In the genomic region with DNA sequence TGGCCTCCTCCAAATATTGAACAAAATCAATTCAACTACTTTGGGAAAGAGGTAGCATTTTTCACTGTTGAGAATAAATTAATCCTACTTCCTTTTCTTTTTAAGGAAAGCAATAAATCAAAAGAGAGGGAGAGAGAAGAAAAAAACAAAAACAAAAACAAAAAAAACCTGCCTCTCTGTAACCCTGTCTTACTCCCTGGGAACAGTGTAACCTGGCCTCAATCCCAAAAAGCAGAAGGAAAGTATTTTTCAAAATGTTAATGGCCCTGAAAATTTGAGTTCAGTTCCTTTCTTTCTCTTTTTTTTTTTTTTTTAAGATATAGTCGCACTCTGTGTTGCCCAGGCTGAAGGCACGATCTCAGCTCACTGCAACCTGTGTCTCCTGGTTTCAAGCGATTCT, we compare ENCODE assay signal across 18 cellular contexts. TPM values are rescaled to one million over a fixed set of nuclear protein-coding genes. Genes with fewer than 3 reads are reported as not detected.
A peak's percentile ranks its signal among the peaks of the same experiment; 100 is the strongest.
DNase-seq lines count a peak whose midpoint lies in the region; ATAC-seq and FAIRE-seq lines count a peak whose summit lies in the region.
"Had no signal": no experiment of that assay in that cellular context is flagged by ENCODE, and none has a peak within 500 bp of the region (broad histone marks: within the 10 kb centered on the region; RNA-seq: fewer than 3 reads in every experiment).

No MANE protein-coding gene starts in this region.

- H3K9me3 ChIP-seq in right cardiac atrium (ENCODE audit: control insufficient read depth, low read length) (no peaks in the 10 kb centered on the region), subcutaneous abdominal adipose tissue (ENCODE audit: control insufficient read depth in 5 of 5, low read length in 5 of 5) (no peaks in the 10 kb centered on the region)

- DNase-seq in right cardiac atrium (no peak), Right ventricle myocardium superior (no peak), midbrain (lab: John Stamatoyannopoulos, UW) (peak; percentile 13), frontal cortex (ENCODE audit: low spot score in 2 of 2) (no peak), HuH-7.5 (ENCODE audit: low spot score) (no peak)
- no peak for DNase-seq in activated effector memory CD4-positive, alpha-beta T cell treated with Interleukin-2 at 50 U/mL for 16 hours
- DNase-seq: DMS 273 treated with DMSO at 0.1 percent for 48 hours; GOT3; NCI-H1436; NCI-H2029; NCI-H2171; NCI-H446; NK-92 treated with Interleukin-12 subunit alpha and Interleukin-12 subunit beta, amount 100 ng/mL, for 24 hours had no signal

- 68% methylated on average over 3 of the region's 3 CpGs for WGBS in right cardiac atrium

- ATAC-seq in right cardiac atrium (peak in 1 of 2 donors; percentile 43), Right ventricle myocardium superior (ENCODE audit: poor library complexity) (no peak), GM21423 (IDR thresholded peaks at IDR 0.05; ENCODE audit: unreplicated experiment) (no peak)
- ATAC-seq: K562 had no signal

- H3K9ac ChIP-seq in subcutaneous abdominal adipose tissue (ENCODE audit: low read length in 5 of 5) = peak overlapping the region in 2 of 5 donors; percentile 54 to 61

- FAIRE-seq in frontal cortex (lab: Jason Lieb, UNC) = no peak
- FAIRE-seq: GM12892 had no signal

- H3K4me3 ChIP-seq in right cardiac atrium (ENCODE audit: low read length) = no peak overlapping the region
- no peak overlapping the region for H3K4me3 ChIP-seq in subcutaneous abdominal adipose tissue (ENCODE audit: low read depth in 1 of 5, low read length in 5 of 5)
- H3K4me3 ChIP-seq: K562 had no signal

- no peaks in the 10 kb centered on the region for H3K27me3 ChIP-seq in right cardiac atrium (ENCODE audit: control insufficient read depth, insufficient read depth)
- no peaks in the 10 kb centered on the region for H3K27me3 ChIP-seq in subcutaneous abdominal adipose tissue (ENCODE audit: control insufficient read depth in 5 of 5, insufficient read depth in 4 of 5, low read length in 5 of 5)

- H3K36me3 ChIP-seq in subcutaneous abdominal adipose tissue (ENCODE audit: control insufficient read depth in 5 of 5, insufficient read depth in 5 of 5, low read length in 5 of 5) = no peaks in the 10 kb centered on the region

- H3K4me1 ChIP-seq in right cardiac atrium (ENCODE audit: control insufficient read depth, insufficient read depth, low read length) (peaks cover 6% of the 10 kb centered on the region), subcutaneous abdominal adipose tissue (ENCODE audit: control insufficient read depth in 5 of 5, insufficient read depth in 5 of 5, low read length in 5 of 5) (peaks cover 5 to 31% (median 28%) of the 10 kb centered on the region in 5 donors)

- peak overlapping the region; percentile 75 for H3K27ac ChIP-seq in right cardiac atrium (ENCODE audit: low read length)
- peak overlapping the region; percentile 82 for H3K27ac ChIP-seq in subcutaneous abdominal adipose tissue (ENCODE audit: low read depth, low read length)
- H3K27ac ChIP-seq: C4-2B had no signal

- intact Hi-C loops in right cardiac atrium (cut with DNase I) = no loop called here
- intact Hi-C loops in Right ventricle myocardium superior (cut with DNase I) = no loop called here

RNA-seq across cellular contexts. Expression of a gene that starts 35.8 kb away (rescaled TPM):
- total RNA-seq in right cardiac atrium = 100 to 1,000 TPM; 141 to 365 (median 217) TPM
- 315 TPM for polyA plus RNA-seq in right cardiac atrium
- 199 TPM for total RNA-seq in Right ventricle myocardium superior
- total RNA-seq in frontal cortex = 300 TPM
